In genomic region chr14:91282954-91283645, GRCh38 we compare ENCODE assay signal across 1 cellular context.
TF ChIP-seq lines count a peak whose summit lies in the region.

No MANE protein-coding gene starts in this region.

TF ChIP-seq in SK-N-SH, 30 proteins besides CTCF, POLR2A, EP300 and RAD21 (continued from another document):
- TF ChIP-seq, protein P1, sequence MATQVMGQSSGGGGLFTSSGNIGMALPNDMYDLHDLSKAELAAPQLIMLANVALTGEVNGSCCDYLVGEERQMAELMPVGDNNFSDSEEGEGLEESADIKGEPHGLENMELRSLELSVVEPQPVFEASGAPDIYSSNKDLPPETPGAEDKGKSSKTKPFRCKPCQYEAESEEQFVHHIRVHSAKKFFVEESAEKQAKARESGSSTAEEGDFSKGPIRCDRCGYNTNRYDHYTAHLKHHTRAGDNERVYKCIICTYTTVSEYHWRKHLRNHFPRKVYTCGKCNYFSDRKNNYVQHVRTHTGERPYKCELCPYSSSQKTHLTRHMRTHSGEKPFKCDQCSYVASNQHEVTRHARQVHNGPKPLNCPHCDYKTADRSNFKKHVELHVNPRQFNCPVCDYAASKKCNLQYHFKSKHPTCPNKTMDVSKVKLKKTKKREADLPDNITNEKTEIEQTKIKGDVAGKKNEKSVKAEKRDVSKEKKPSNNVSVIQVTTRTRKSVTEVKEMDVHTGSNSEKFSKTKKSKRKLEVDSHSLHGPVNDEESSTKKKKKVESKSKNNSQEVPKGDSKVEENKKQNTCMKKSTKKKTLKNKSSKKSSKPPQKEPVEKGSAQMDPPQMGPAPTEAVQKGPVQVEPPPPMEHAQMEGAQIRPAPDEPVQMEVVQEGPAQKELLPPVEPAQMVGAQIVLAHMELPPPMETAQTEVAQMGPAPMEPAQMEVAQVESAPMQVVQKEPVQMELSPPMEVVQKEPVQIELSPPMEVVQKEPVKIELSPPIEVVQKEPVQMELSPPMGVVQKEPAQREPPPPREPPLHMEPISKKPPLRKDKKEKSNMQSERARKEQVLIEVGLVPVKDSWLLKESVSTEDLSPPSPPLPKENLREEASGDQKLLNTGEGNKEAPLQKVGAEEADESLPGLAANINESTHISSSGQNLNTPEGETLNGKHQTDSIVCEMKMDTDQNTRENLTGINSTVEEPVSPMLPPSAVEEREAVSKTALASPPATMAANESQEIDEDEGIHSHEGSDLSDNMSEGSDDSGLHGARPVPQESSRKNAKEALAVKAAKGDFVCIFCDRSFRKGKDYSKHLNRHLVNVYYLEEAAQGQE (IDR thresholded peaks at IDR 0.05; ENCODE audit: low read depth, low read length): no peak
- TF ChIP-seq EZH2phosphoT487 (IDR thresholded peaks at IDR 0.05; ENCODE audit: borderline replicate concordance, low read depth) (no peak), CHD2 (IDR thresholded peaks at IDR 0.05; ENCODE audit: low read length, partially characterized antibody) (no peak), GABPA (IDR thresholded peaks at IDR 0.05; ENCODE audit: low read depth) (no peak)
